7 cellular contexts compared by ENCODE assay signal in genomic region chr7:75404663-75405062, GRCh38. TPM values are rescaled to one million over a fixed set of nuclear protein-coding genes. Genes with fewer than 3 reads are reported as not detected.
DNase-seq lines count a peak whose midpoint lies in the region; ATAC-seq and TF ChIP-seq lines count a peak whose summit lies in the region.
"Not testable (repeated sequence)": the region's sequence is repeated elsewhere in the genome, so short reads cannot be mapped to it uniquely, and the experiment has no call there.

No MANE protein-coding gene starts in this region.

- not testable (repeated sequence) for H3K79me2 ChIP-seq in HCT116 (ENCODE audit: insufficient read depth, low read length)

- POLR2A ChIA-PET in HCT116 (lab: Charles Lee); activated naive CD8-positive, alpha-beta T cell treated with anti-CD3 and anti-CD28 coated beads, Interleukin-2, amount 10 ng/mL, durations not matched to agents 7 days and 5 days (lab: Charles Lee): not testable (repeated sequence)

- not testable (repeated sequence) for H3K4me1 ChIP-seq in HCT116 (ENCODE audit: control insufficient read depth in 1 of 2, insufficient read depth in 2 of 2, low read length in 2 of 2); foreskin keratinocyte

- not testable (repeated sequence) for H3K4me3 ChIP-seq in HCT116 (replicated peaks in 1 of 2; ENCODE audit: low read depth in 1 of 2, low read length in 2 of 2)

- H3K9me2 ChIP-seq in HCT116 (ENCODE audit: insufficient read depth) = not testable (repeated sequence)

- not testable (repeated sequence) for H4K20me1 ChIP-seq in HCT116 (ENCODE audit: insufficient read depth)

- TF ChIP-seq RAD21 in HCT116 (IDR thresholded peaks at IDR 0.05; ENCODE audit: low read depth) = not testable (repeated sequence)

- not testable (repeated sequence) for H3K4me2 ChIP-seq in HCT116 (ENCODE audit: low read length)

- ATAC-seq in HCT116 = peak; percentile 87
- peak; percentile 84 for ATAC-seq in SK-N-SH treated with all-trans-retinoic acid at 6 μM for 48 hours
- ATAC-seq in activated naive CD8-positive, alpha-beta T cell treated with anti-CD3 and anti-CD28 coated beads, Interleukin-2, amount 10 ng/mL, durations not matched to agents 7 days and 5 days (ENCODE audit: low read depth) = peak; percentile 29
- ATAC-seq in foreskin keratinocyte = peak; percentile 14
- ATAC-seq in left lobe of liver = peak; percentile 18
- ATAC-seq in sciatic nerve = peak; percentile 10
- ATAC-seq in stimulated activated naive CD8-positive, alpha-beta T cell treated with anti-CD3 and anti-CD28 coated beads, Interleukin-15, amount 100 ng/mL, for 72 hours = peak; percentile 62

- not testable (repeated sequence) for DNase-seq in HCT116 (ENCODE audit: low read depth, low spot score); activated naive CD8-positive, alpha-beta T cell treated with anti-CD3 and anti-CD28 coated beads, Interleukin-2, amount 10 ng/mL, durations not matched to agents 7 days and 5 days; foreskin keratinocyte; left lobe of liver (ENCODE audit: low spot score); sciatic nerve (ENCODE audit: low spot score); stimulated activated naive CD8-positive, alpha-beta T cell treated with anti-CD3 and anti-CD28 coated beads, Interleukin-15, amount 100 ng/mL, for 72 hours

- H3K9me3 ChIP-seq in HCT116 (ENCODE audit: control insufficient read depth in 1 of 2, insufficient read depth in 1 of 2, low read depth in 1 of 2, low read length in 2 of 2) = not testable (repeated sequence)

- not testable (repeated sequence) for H3K27me3 ChIP-seq in HCT116 (ENCODE audit: insufficient read depth, low read length); foreskin keratinocyte

- H3K27ac ChIP-seq in HCT116 (ENCODE audit: low read depth, low read length); foreskin keratinocyte: not testable (repeated sequence)

- intact Hi-C loops in HCT116 (cut with micrococcal nuclease); sciatic nerve (cut with DNase I): not testable (repeated sequence)

- not testable (repeated sequence) for H3K27me3 Mint-ChIP-seq in activated naive CD8-positive, alpha-beta T cell treated with anti-CD3 and anti-CD28 coated beads, Interleukin-2, amount 10 ng/mL, durations not matched to agents 7 days and 5 days; stimulated activated naive CD8-positive, alpha-beta T cell treated with anti-CD3 and anti-CD28 coated beads, Interleukin-15, amount 100 ng/mL, for 72 hours

- not testable (repeated sequence) for H3K4me1 Mint-ChIP-seq in activated naive CD8-positive, alpha-beta T cell treated with anti-CD3 and anti-CD28 coated beads, Interleukin-2, amount 10 ng/mL, durations not matched to agents 7 days and 5 days; stimulated activated naive CD8-positive, alpha-beta T cell treated with anti-CD3 and anti-CD28 coated beads, Interleukin-15, amount 100 ng/mL, for 72 hours

- TF ChIP-seq POLR2A in HCT116 (IDR thresholded peaks at IDR 0.05; ENCODE audit: borderline replicate concordance, extremely low read depth, insufficient read depth, insufficient read length) = not testable (repeated sequence)

- not testable (repeated sequence) for H3K27ac Mint-ChIP-seq in activated naive CD8-positive, alpha-beta T cell treated with anti-CD3 and anti-CD28 coated beads, Interleukin-2, amount 10 ng/mL, durations not matched to agents 7 days and 5 days; stimulated activated naive CD8-positive, alpha-beta T cell treated with anti-CD3 and anti-CD28 coated beads, Interleukin-15, amount 100 ng/mL, for 72 hours

- not testable (repeated sequence) for H3K9ac ChIP-seq in HCT116 (ENCODE audit: low read length)

- not testable (repeated sequence) for H3K9me3 Mint-ChIP-seq in activated naive CD8-positive, alpha-beta T cell treated with anti-CD3 and anti-CD28 coated beads, Interleukin-2, amount 10 ng/mL, durations not matched to agents 7 days and 5 days; stimulated activated naive CD8-positive, alpha-beta T cell treated with anti-CD3 and anti-CD28 coated beads, Interleukin-15, amount 100 ng/mL, for 72 hours

- H3K36me3 ChIP-seq in HCT116 (ENCODE audit: control insufficient read depth in 1 of 2, insufficient read depth in 2 of 2, low read length in 2 of 2) = not testable (repeated sequence)

- H3K4me3 Mint-ChIP-seq in activated naive CD8-positive, alpha-beta T cell treated with anti-CD3 and anti-CD28 coated beads, Interleukin-2, amount 10 ng/mL, durations not matched to agents 7 days and 5 days; stimulated activated naive CD8-positive, alpha-beta T cell treated with anti-CD3 and anti-CD28 coated beads, Interleukin-15, amount 100 ng/mL, for 72 hours: not testable (repeated sequence)

- not testable (repeated sequence) for H3K36me3 Mint-ChIP-seq in activated naive CD8-positive, alpha-beta T cell treated with anti-CD3 and anti-CD28 coated beads, Interleukin-2, amount 10 ng/mL, durations not matched to agents 7 days and 5 days

- not testable (repeated sequence) for TF ChIP-seq CTCF in HCT116 (IDR thresholded peaks at IDR 0.05 in 2 of 3, conservative IDR thresholded peaks at IDR 0.05 in 1 of 3; ENCODE audit: borderline replicate concordance in 1 of 3, insufficient read depth in 1 of 3, low read depth in 2 of 3, low read length in 2 of 3); foreskin keratinocyte (conservative IDR thresholded peaks at IDR 0.05)

- RAD21 ChIA-PET in HCT116 (lab: Charles Lee; ENCODE audit: low non-redundant PET in 1 of 2, low total read pairs in 2 of 2, uncharacterized antibody in 2 of 2, unreplicated experiment in 2 of 2) = not testable (repeated sequence)

- CTCF ChIA-PET in HCT116 (lab: Charles Lee) = not testable (repeated sequence)

- H2AFZ ChIP-seq in HCT116 (ENCODE audit: low read depth, low read length, poor library complexity, severe bottlenecking) = not testable (repeated sequence)

- BruUV-seq in HCT116 (replicated peaks; lab: Mats Ljungman, UMichigan) = not testable (repeated sequence)

RNA-seq across cellular contexts. Expression of gene TRIM73, which starts 9.2 kb away (rescaled TPM):
- total RNA-seq in HCT116 (2021; ENCODE audit: unreplicated experiment) (8.8 TPM), foreskin keratinocyte (0.37 and 0.39 TPM in 2 replicates), left lobe of liver (4.2 TPM), sciatic nerve (8.7 TPM)
- polyA plus RNA-seq in HCT116 (2012) = 4.2 and 4.5 TPM in 2 replicates
- 10 to 100 TPM; 18.4 to 18.7 TPM for total RNA-seq in activated naive CD8-positive, alpha-beta T cell treated with anti-CD3 and anti-CD28 coated beads, Interleukin-2, amount 10 ng/mL, durations not matched to agents 7 days and 5 days
- 0.19 and 0.66 TPM in 2 replicates for polyA plus RNA-seq in foreskin keratinocyte

Comparison
In these comparisons a context has a peak if more than half of its experiments do, and no peak if none do; other contexts are left out.
1. ATAC-seq: peak in every context shown above with its lines; median percentile 87 in HCT116; 84 in SK-N-SH treated with all-trans-retinoic acid at 6 μM for 48 hours; 62 in stimulated activated naive CD8-positive, alpha-beta T cell treated with anti-CD3 and anti-CD28 coated beads, Interleukin-15, amount 100 ng/mL, for 72 hours; 29 in activated naive CD8-positive, alpha-beta T cell treated with anti-CD3 and anti-CD28 coated beads, Interleukin-2, amount 10 ng/mL, durations not matched to agents 7 days and 5 days; 18 in left lobe of liver; 14 in foreskin keratinocyte; 10 in sciatic nerve.